Comparison of ENCODE assay signal across 12 cellular contexts in genomic region chr17:17515921-17516295, GRCh38. TPM values are rescaled to one million over a fixed set of nuclear protein-coding genes. Genes with fewer than 3 reads are reported as not detected.
A peak's percentile ranks its signal among the peaks of the same experiment; 100 is the strongest.
DNase-seq lines count a peak whose midpoint lies in the region; ATAC-seq and TF ChIP-seq lines count a peak whose summit lies in the region.
"Had no signal": no experiment of that assay in that cellular context is flagged by ENCODE, and none has a peak within 500 bp of the region (broad histone marks: within the 10 kb centered on the region; RNA-seq: fewer than 3 reads in every experiment).

No MANE protein-coding gene starts in this region.

- H3K27me3 ChIP-seq in gastrocnemius medialis: no peaks in the 10 kb centered on the region
- no peaks in the 10 kb centered on the region for H3K27me3 ChIP-seq in thyroid gland

- H3K4me3 ChIP-seq in NB4 (ENCODE audit: low read depth, low read length) (no peak overlapping the region), gastrocnemius medialis (no peak overlapping the region), thyroid gland (replicated peaks in 1 of 3) (no peak overlapping the region)

- TF ChIP-seq CTCF in NB4 (IDR thresholded peaks at IDR 0.05; ENCODE audit: low read depth, low read length): no peak
- TF ChIP-seq CTCF in gastrocnemius medialis (IDR thresholded peaks at IDR 0.05 in 4 of 5, conservative IDR thresholded peaks at IDR 0.05 in 1 of 5): no peak
- TF ChIP-seq CTCF in thyroid gland (IDR thresholded peaks at IDR 0.05): no peak

- 78 to 83% methylated on average over 12 of the region's 12 CpGs for WGBS in thyroid gland, 2 donors

- ATAC-seq in gastrocnemius medialis: no peak

- no peaks in the 10 kb centered on the region for H3K9me3 ChIP-seq in gastrocnemius medialis
- no peaks in the 10 kb centered on the region for H3K9me3 ChIP-seq in thyroid gland

- in situ Hi-C loops in gastrocnemius medialis (cut with MboI; ENCODE audit: low sequenced_read_pairs in 4 of 4): no loop called here

- H3K27ac ChIP-seq in gastrocnemius medialis (peak overlapping the region in 3 of 4 donors; percentile 12 to 50 (median 37)), thyroid gland (no peak overlapping the region)

- H3K36me3 ChIP-seq in gastrocnemius medialis (no peaks in the 10 kb centered on the region), thyroid gland (no peaks in the 10 kb centered on the region)

- TF ChIP-seq POLR2A in NB4 (IDR thresholded peaks at IDR 0.05; ENCODE audit: extremely low read depth, insufficient read length): no peak
- TF ChIP-seq POLR2A in gastrocnemius medialis (IDR thresholded peaks at IDR 0.05): no peak
- TF ChIP-seq POLR2A in thyroid gland (IDR thresholded peaks at IDR 0.05): no peak

- intact Hi-C loops in gastrocnemius medialis (cut with DNase I; ENCODE audit: low total_unique reads) (no loop called here), thyroid gland (cut with DNase I) (no loop called here)

- H3K4me1 ChIP-seq in gastrocnemius medialis (no peaks in the 10 kb centered on the region), thyroid gland (no peaks in the 10 kb centered on the region)

- peak; percentile 84 for DNase-seq in ELR (ENCODE audit: low read depth)
- DNase-seq in NB4 (ENCODE audit: low read depth): peak; percentile 52
- peak; percentile 79 for DNase-seq in fibroblast of gingiva (ENCODE audit: low read depth)
- no peak for DNase-seq in gastrocnemius medialis
- DNase-seq in thyroid gland: no peak
- no peak for DNase-seq in occipital lobe (lab: John Stamatoyannopoulos, UW)
- no peak for DNase-seq in NCI-H1105 (lab: John Stamatoyannopoulos, UW)
- DNase-seq: activated naive CD8-positive, alpha-beta T cell treated with anti-CD3 and anti-CD28 coated beads, Interleukin-2, amount 10 ng/mL, durations not matched to agents 7 days and 5 days; DMS153; effector memory CD4-positive, alpha-beta T cell; Karpas-422; midbrain had no signal

RNA-seq across cellular contexts. Expression of gene RASD1, which starts 19.7 kb away (rescaled TPM):
- total RNA-seq in gastrocnemius medialis: 100 to 1,000 TPM in 2 of 4 donors, 10 to 100 TPM in 2; 61.3 to 264 (median 102) TPM
- total RNA-seq in thyroid gland: 100 to 1,000 TPM; 114 to 149 (median 141) TPM
- 9.2 TPM for total RNA-seq in occipital lobe

RNA-seq across cellular contexts. Expression of gene MED9, which starts 39.1 kb away (rescaled TPM):
- total RNA-seq in gastrocnemius medialis (10 to 100 TPM; 20.4 to 33.7 (median 27.7) TPM), thyroid gland (10 to 100 TPM; 27.9 to 35.4 (median 30.8) TPM), occipital lobe (16.1 TPM)

Comparison
In these comparisons a context has a peak if more than half of its experiments do, and no peak if none do; other contexts are left out.
1. DNase-seq: peak in ELR (single experiment), NB4 (single experiment) and fibroblast of gingiva (single experiment); none in gastrocnemius medialis (0 of 2), thyroid gland (0 of 2), occipital lobe (single experiment) and NCI-H1105 (single experiment).
2. H3K27ac ChIP-seq: peak in gastrocnemius medialis (3 of 4); none in thyroid gland (0 of 3).